11 cellular contexts compared by ENCODE assay signal in the genomic region with DNA sequence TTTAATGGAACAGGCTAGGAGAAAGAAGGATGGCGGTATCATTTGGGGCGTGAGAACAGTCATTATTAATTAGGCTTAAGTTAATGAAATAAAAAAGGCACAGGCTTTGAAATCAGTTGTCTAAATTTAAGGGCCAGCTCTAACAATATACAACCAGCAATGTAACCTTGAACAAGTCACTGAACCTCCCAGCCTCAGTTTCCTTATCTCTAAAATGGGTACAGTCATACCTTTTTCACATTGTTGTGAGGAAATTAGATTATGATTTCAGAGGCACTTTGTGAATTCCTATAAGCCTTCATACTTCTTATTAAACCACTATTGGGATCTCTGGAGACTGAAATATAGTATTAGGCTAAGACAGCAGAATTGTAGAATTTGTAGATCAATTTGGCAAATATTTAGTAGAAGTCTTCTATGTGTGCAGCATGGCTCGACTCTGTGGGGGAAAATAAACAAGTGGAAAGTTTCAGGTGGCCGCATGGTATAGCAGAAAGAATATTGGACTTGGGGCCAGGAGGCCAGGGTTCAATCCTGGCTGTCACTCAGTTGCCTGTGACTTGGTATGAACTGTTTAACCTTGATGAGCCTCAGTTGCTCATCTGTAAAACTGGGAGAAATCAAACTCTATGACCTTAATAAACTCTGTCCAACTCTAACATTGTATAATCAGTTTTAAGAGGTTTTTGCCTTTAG.
DNase-seq lines count a peak whose midpoint lies in the region; ATAC-seq and TF ChIP-seq lines count a peak whose summit lies in the region.
"Had no signal": no experiment of that assay in that cellular context is flagged by ENCODE, and none has a peak within 500 bp of the region (broad histone marks: within the 10 kb centered on the region; RNA-seq: fewer than 3 reads in every experiment).

No MANE protein-coding gene starts in this region.

- no peaks in the 10 kb centered on the region for H3K9me3 Mint-ChIP-seq in osteocyte (ENCODE audit: unreplicated experiment)

- H3K4me2 ChIP-seq in BLaER1, result peak overlapping the region; percentile 85

- DNase-seq in HuH-7 (ENCODE audit: low spot score) (peak; percentile 11), osteocyte (ENCODE audit: extremely low spot score, unreplicated experiment) (no peak), HUDEP-2 (lab: John Stamatoyannopoulos, UW; ENCODE audit: unreplicated experiment in 76 of 76) (no peak), erythroblast (lab: John Stamatoyannopoulos, UW) (no peak)
- DNase-seq in activated CD8-positive, alpha-beta memory T cell treated with anti-CD3 and anti-CD28 coated beads, Interleukin-2, amount 50 U/mL, for 4 hours, result no peak
- DNase-seq: Caco-2, NCI-H748 treated with DMSO at 0.1 percent for 48 hours had no signal

- TF ChIP-seq CTCF in osteocyte (IDR thresholded peaks at IDR 0.05), result no peak

- ATAC-seq in GM19324 (IDR thresholded peaks at IDR 0.05; ENCODE audit: low FRiP score, unreplicated experiment), result no peak

- H3K9ac ChIP-seq in BLaER1, result peak overlapping the region; percentile 59; the same call in 1 of the 2 replicates

- H3K4me3 Mint-ChIP-seq in osteocyte (ENCODE audit: unreplicated experiment), result no peak overlapping the region

- peaks cover 59% of the 10 kb centered on the region for H3K4me1 Mint-ChIP-seq in osteocyte (ENCODE audit: unreplicated experiment)

- H3K9me3 ChIP-seq in BLaER1, result peaks cover 6% of the 10 kb centered on the region; the same call in 1 of the 2 replicates
- H3K9me3 ChIP-seq: Caco-2 had no signal

- peaks cover 9% of the 10 kb centered on the region for H3K36me3 Mint-ChIP-seq in osteocyte (ENCODE audit: unreplicated experiment)

- no peak for TF ChIP-seq POLR2A in erythroblast (IDR thresholded peaks at IDR 0.05; ENCODE audit: low read length)

- H3K27me3 ChIP-seq in BLaER1, result no peaks in the 10 kb centered on the region

- H3K4me1 ChIP-seq in BLaER1, result peaks cover 92% of the 10 kb centered on the region

- no peaks in the 10 kb centered on the region for H3K27me3 Mint-ChIP-seq in osteocyte (ENCODE audit: unreplicated experiment)

- no peaks in the 10 kb centered on the region for H4K20me1 ChIP-seq in BLaER1

- H3K36me3 ChIP-seq in BLaER1, result peaks cover 48% of the 10 kb centered on the region

- H3K27ac Mint-ChIP-seq in osteocyte (ENCODE audit: unreplicated experiment), result peak overlapping the region; percentile 74

- H3K4me3 ChIP-seq in BLaER1, result no peak overlapping the region

- H3K27ac ChIP-seq in BLaER1 (peak overlapping the region; percentile 80), cingulate gyrus (ENCODE audit: low read depth, low read length) (peak overlapping the region; percentile 56)
- H3K27ac ChIP-seq: epithelial cell of prostate had no signal
